ENCODE assay signal across 8 cellular contexts in the genomic region with DNA sequence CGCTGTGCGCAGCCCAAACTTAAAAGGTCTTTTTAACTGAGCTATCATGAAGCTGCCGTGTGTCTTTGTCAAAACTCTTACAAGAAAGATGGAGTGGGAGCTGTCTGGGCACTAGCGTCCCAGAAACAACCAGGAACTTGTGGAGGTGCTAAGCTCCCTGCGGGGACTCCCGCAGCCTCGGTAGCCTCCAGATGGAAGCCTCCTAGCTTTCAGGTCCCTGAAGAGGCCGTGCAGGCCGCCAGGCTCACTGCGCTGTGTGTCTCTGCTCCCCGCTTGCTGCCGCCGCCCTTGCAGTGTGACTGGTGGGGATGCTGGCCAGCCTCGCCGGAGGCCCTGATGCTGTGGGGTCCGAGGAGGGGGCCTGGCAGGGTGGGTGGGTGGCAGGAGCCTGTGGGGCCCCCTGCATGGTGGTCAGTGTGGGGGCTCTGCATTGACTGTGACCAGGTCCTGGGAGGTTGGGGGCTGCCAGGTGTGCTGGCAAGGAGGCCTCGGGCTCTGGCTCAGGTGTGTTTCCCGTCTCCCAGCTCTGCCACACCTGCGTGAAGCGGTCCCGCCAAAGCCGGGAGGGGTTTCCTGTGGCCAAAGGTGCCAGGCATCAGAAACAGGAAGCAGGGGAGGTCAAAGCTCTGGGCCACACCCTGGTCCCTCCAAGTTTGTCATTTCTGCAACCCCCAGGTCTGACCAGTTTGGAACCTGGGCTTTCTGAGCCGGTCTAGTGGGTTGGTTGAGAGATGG. TPM values are rescaled to one million over a fixed set of nuclear protein-coding genes. Genes with fewer than 3 reads are reported as not detected.
DNase-seq lines count a peak whose midpoint lies in the region; ATAC-seq and TF ChIP-seq lines count a peak whose summit lies in the region.

No MANE protein-coding gene starts in this region.

- peak overlapping the region; percentile 62 for H3K9ac ChIP-seq in neural cell (ENCODE audit: low read length)

- H3K79me2 ChIP-seq in neural cell (replicated peaks; ENCODE audit: insufficient read depth, low read length), result peaks cover 2% of the 10 kb centered on the region

- POLR2A ChIA-PET in RWPE1 (lab: Yijun Ruan, JAX; ENCODE audit: low non-redundant PET), result no interaction called here

- H3K4me3 ChIP-seq in GM12865 (ENCODE audit: low read depth, low read length) (peak overlapping the region; percentile 79), epithelial cell of proximal tubule (ENCODE audit: low read depth, low read length) (peak overlapping the region; percentile 75), neural cell (ENCODE audit: low read length) (peak overlapping the region; percentile 71)

- no peak for ATAC-seq in GM21619 (IDR thresholded peaks at IDR 0.05; ENCODE audit: unreplicated experiment)

- no peaks in the 10 kb centered on the region for H4K20me1 ChIP-seq in neural cell (ENCODE audit: insufficient read depth)

- H3K9me3 ChIP-seq in neural cell (ENCODE audit: low read length), result no peaks in the 10 kb centered on the region

- no peaks in the 10 kb centered on the region for H3K9me2 ChIP-seq in neural cell (ENCODE audit: insufficient read depth, low read length)

- no peaks in the 10 kb centered on the region for H3K27me3 ChIP-seq in neural cell (ENCODE audit: insufficient read depth, low read depth, low read length)

- CTCF ChIA-PET in RWPE1 (lab: Yijun Ruan, JAX), result interaction anchor here (0.7 to 1.0 kb wide), 2 partner anchors 41 to 157 kb away, joined by 3 read pairs; no protein-coding TSS in a partner anchor

- peak overlapping the region; percentile 91 for H3K4me2 ChIP-seq in neural cell (ENCODE audit: low read length)

- H3F3A ChIP-seq in neural cell (ENCODE audit: insufficient read depth, low read length, poor library complexity, severe bottlenecking), result no peaks in the 10 kb centered on the region

- DNase-seq in GM12865 (ENCODE audit: low read depth), result peak; percentile 75
- DNase-seq in RWPE1 (ENCODE audit: low spot score), result no peak
- no peak for DNase-seq in epithelial cell of proximal tubule (ENCODE audit: low read depth)
- no peak for DNase-seq in dedifferentiated amniotic fluid mesenchymal stem cell (ENCODE audit: extremely low spot score)
- no peak for DNase-seq in SIG-M5 (lab: John Stamatoyannopoulos, UW)
- DNase-seq in stimulated activated CD4-positive, alpha-beta T cell treated with anti-CD3 and anti-CD28 coated beads, Interleukin-2, amount 100 ng/mL, for 48 hours, result no peak

- H3K27ac ChIP-seq in RWPE1, result peak overlapping the region; percentile 97
- no peak overlapping the region for H3K27ac ChIP-seq in neural cell (ENCODE audit: low read length)

- TF ChIP-seq EP300 in neural cell (conservative IDR thresholded peaks at IDR 0.05; ENCODE audit: poor library complexity, severe bottlenecking), result no peak

- H2AFZ ChIP-seq in neural cell (ENCODE audit: low read depth, low read length), result no peak overlapping the region

- TF ChIP-seq CTCF in GM12865 (IDR thresholded peaks at IDR 0.05; ENCODE audit: insufficient read depth, low read depth, low read length, missing control alignments), result no peak
- TF ChIP-seq CTCF in RWPE1 (conservative IDR thresholded peaks at IDR 0.05; ENCODE audit: low read depth), result no peak
- TF ChIP-seq CTCF in epithelial cell of proximal tubule (conservative IDR thresholded peaks at IDR 0.05; ENCODE audit: low read depth, low read length), result no peak
- TF ChIP-seq CTCF in neural cell (IDR thresholded peaks at IDR 0.05; ENCODE audit: poor library complexity, severe bottlenecking), result no peak

- no peaks in the 10 kb centered on the region for H3K36me3 ChIP-seq in neural cell (ENCODE audit: insufficient read depth, low read length)

- no peak for TF ChIP-seq RAD21 in neural cell (conservative IDR thresholded peaks at IDR 0.05)

TF ChIP-seq in neural cell, 6 proteins besides CTCF, POLR2A, EP300 and RAD21:
- TF ChIP-seq MXI1 (conservative IDR thresholded peaks at IDR 0.05; ENCODE audit: poor library complexity, severe bottlenecking) (no peak), EZH2 (IDR thresholded peaks at IDR 0.05; ENCODE audit: borderline replicate concordance, insufficient read depth, low read length, poor library complexity, severe bottlenecking) (no peak), SMC3 (conservative IDR thresholded peaks at IDR 0.05; ENCODE audit: poor library complexity) (no peak), TAF1 (IDR thresholded peaks at IDR 0.05; ENCODE audit: low read depth) (no peak), POLR2AphosphoS5 (IDR thresholded peaks at IDR 0.05) (no peak)
- TF ChIP-seq, protein P1, sequence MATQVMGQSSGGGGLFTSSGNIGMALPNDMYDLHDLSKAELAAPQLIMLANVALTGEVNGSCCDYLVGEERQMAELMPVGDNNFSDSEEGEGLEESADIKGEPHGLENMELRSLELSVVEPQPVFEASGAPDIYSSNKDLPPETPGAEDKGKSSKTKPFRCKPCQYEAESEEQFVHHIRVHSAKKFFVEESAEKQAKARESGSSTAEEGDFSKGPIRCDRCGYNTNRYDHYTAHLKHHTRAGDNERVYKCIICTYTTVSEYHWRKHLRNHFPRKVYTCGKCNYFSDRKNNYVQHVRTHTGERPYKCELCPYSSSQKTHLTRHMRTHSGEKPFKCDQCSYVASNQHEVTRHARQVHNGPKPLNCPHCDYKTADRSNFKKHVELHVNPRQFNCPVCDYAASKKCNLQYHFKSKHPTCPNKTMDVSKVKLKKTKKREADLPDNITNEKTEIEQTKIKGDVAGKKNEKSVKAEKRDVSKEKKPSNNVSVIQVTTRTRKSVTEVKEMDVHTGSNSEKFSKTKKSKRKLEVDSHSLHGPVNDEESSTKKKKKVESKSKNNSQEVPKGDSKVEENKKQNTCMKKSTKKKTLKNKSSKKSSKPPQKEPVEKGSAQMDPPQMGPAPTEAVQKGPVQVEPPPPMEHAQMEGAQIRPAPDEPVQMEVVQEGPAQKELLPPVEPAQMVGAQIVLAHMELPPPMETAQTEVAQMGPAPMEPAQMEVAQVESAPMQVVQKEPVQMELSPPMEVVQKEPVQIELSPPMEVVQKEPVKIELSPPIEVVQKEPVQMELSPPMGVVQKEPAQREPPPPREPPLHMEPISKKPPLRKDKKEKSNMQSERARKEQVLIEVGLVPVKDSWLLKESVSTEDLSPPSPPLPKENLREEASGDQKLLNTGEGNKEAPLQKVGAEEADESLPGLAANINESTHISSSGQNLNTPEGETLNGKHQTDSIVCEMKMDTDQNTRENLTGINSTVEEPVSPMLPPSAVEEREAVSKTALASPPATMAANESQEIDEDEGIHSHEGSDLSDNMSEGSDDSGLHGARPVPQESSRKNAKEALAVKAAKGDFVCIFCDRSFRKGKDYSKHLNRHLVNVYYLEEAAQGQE (IDR thresholded peaks at IDR 0.05; ENCODE audit: borderline replicate concordance), result no peak

RNA-seq across cellular contexts. Expression of gene TRABD, which starts 1.2 kb away (rescaled TPM):
- 55.5 and 68.9 TPM in 2 replicates for total RNA-seq in epithelial cell of proximal tubule
- 31.8 and 37.9 TPM in 2 replicates for polyA plus RNA-seq in neural cell
- 11.7 and 12.4 TPM in 2 replicates for polyA minus RNA-seq in neural cell

RNA-seq across cellular contexts. Expression of gene SELENOO, which starts 13.9 kb away (rescaled TPM):
- total RNA-seq in epithelial cell of proximal tubule, result 31.0 and 31.1 TPM in 2 replicates
- 42.0 and 54.2 TPM in 2 replicates for polyA plus RNA-seq in neural cell
- polyA minus RNA-seq in neural cell, result 8.5 and 9.7 TPM in 2 replicates

RNA-seq across cellular contexts. Expression of gene PANX2, which starts 16.4 kb away (rescaled TPM):
- total RNA-seq in epithelial cell of proximal tubule, result 0.07 and 0.12 TPM in 2 replicates
- 3.4 and 6.4 TPM in 2 replicates for polyA plus RNA-seq in neural cell
- 3.4 and 3.5 TPM in 2 replicates for polyA minus RNA-seq in neural cell

RNA-seq across cellular contexts. Expression of gene TUBGCP6, which starts 57.9 kb away (rescaled TPM):
- 19.8 and 26.1 TPM in 2 replicates for total RNA-seq in epithelial cell of proximal tubule
- polyA plus RNA-seq in neural cell, result 74.5 and 89.1 TPM in 2 replicates
- 58.4 and 60.8 TPM in 2 replicates for polyA minus RNA-seq in neural cell
